12 cellular contexts compared by ENCODE assay signal in the genomic region with DNA sequence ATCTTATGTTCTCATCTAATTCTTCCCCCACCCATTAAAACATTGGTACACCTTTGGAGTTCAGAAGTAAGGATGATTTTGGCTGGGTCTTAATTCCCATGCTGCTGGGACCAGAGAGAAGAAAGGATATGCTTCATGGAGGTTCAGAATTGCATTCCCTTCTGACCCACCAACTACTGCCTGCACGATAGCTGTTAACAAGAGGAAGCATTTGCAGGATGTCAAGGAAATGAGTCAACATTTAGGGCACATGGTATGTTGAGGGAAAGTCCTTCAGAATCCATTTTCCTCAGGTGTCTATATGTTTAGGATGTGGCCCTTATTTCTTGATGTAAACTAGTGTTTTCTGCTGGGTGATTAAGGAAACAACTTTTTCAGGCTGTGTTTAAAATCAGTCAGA.
DNase-seq lines count a peak whose midpoint lies in the region; ATAC-seq and TF ChIP-seq lines count a peak whose summit lies in the region.
"Had no signal": no experiment of that assay in that cellular context is flagged by ENCODE, and none has a peak within 500 bp of the region (broad histone marks: within the 10 kb centered on the region; RNA-seq: fewer than 3 reads in every experiment).

No MANE protein-coding gene starts in this region.

- H3K9me3 Mint-ChIP-seq in naive thymus-derived CD8-positive, alpha-beta T cell, result no peaks in the 10 kb centered on the region
- H3K9me3 Mint-ChIP-seq: T-cell had no signal

- TF ChIP-seq EP300 in ovary (IDR thresholded peaks at IDR 0.05), result no peak

- H3K36me3 Mint-ChIP-seq in naive thymus-derived CD8-positive, alpha-beta T cell, result peaks cover 0 to 8% (median 0%) of the 10 kb centered on the region in 3 donors
- H3K36me3 Mint-ChIP-seq: T-cell had no signal

- no peak overlapping the region for H3K4me3 Mint-ChIP-seq in naive thymus-derived CD8-positive, alpha-beta T cell
- H3K4me3 Mint-ChIP-seq: T-cell had no signal

- 26 to 44% (median 35%) methylated on average over 1 of the region's 1 CpG for WGBS in ovary, 3 donors

- no peak for TF ChIP-seq POLR2A in ovary (IDR thresholded peaks at IDR 0.05)

- POLR2A ChIA-PET in naive thymus-derived CD8-positive, alpha-beta T cell (lab: Charles Lee), result no interaction called here

- peak overlapping the region in 1 of 10 donors; percentile 44 for H3K27ac Mint-ChIP-seq in naive thymus-derived CD8-positive, alpha-beta T cell
- H3K27ac Mint-ChIP-seq: T-cell had no signal

- no peaks in the 10 kb centered on the region for H3K9me3 ChIP-seq in ovary

- no peak overlapping the region for H3K4me3 ChIP-seq in fibroblast of mammary gland (ENCODE audit: control insufficient read depth, low read depth, low read length)
- no peak overlapping the region for H3K4me3 ChIP-seq in skeletal muscle cell (ENCODE audit: low read depth, low read length)
- H3K4me3 ChIP-seq in ovary, result no peak overlapping the region

- H3K27ac ChIP-seq in ovary, result no peak overlapping the region

- TF ChIP-seq CTCF in fibroblast of mammary gland (conservative IDR thresholded peaks at IDR 0.05; ENCODE audit: control insufficient read depth, insufficient read depth, low read depth, low read length), result no peak
- no peak for TF ChIP-seq CTCF in ovary (IDR thresholded peaks at IDR 0.05)

- H3K4me1 Mint-ChIP-seq in naive thymus-derived CD8-positive, alpha-beta T cell, result peaks cover 0 to 30% (median 3%) of the 10 kb centered on the region in 4 donors

- no peak for ATAC-seq in GM19463 (IDR thresholded peaks at IDR 0.05; ENCODE audit: unreplicated experiment)
- ATAC-seq in naive thymus-derived CD8-positive, alpha-beta T cell, result no peak
- ATAC-seq: T-cell had no signal

- no peaks in the 10 kb centered on the region for H3K4me1 ChIP-seq in ovary (ENCODE audit: insufficient read depth)

- intact Hi-C loops in ovary (cut with DNase I), result no loop called here

- DNase-seq in SIG-M5 treated with dmso at 0.1 percent for 504 hours (lab: John Stamatoyannopoulos, UW; ENCODE audit: unreplicated experiment) (peak; percentile 13), SIG-M5 (lab: John Stamatoyannopoulos, UW) (no peak), SK-MEL-5 (ENCODE audit: low read depth, low spot score) (peak; percentile 2), fibroblast of mammary gland (ENCODE audit: low read depth) (peak; percentile 42), skeletal muscle cell (ENCODE audit: low read depth) (peak; percentile 19), ovary (no peak)
- DNase-seq in naive thymus-derived CD8-positive, alpha-beta T cell, result no peak
- DNase-seq: activated T-cell treated with anti-CD3 and anti-CD28 coated beads, Interleukin-2, amount 50 U/mL, for 1 hour; cortex of kidney; retina; T-cell had no signal

- H3K27me3 ChIP-seq in ovary, result no peaks in the 10 kb centered on the region

- in situ Hi-C loops in SK-MEL-5 (cut with HindIII; ENCODE audit: low pct_unique_long_range_greater_than_20kb, low sequenced_read_pairs), result no loop called here

- H3K36me3 ChIP-seq in ovary, result no peaks in the 10 kb centered on the region

- no peaks in the 10 kb centered on the region for H3K27me3 Mint-ChIP-seq in naive thymus-derived CD8-positive, alpha-beta T cell
- H3K27me3 Mint-ChIP-seq: T-cell had no signal

Comparison
In these comparisons a context has a peak if more than half of its experiments do, and no peak if none do; other contexts are left out.
1. DNase-seq: peak in SIG-M5 treated with dmso at 0.1 percent for 504 hours (single experiment), SK-MEL-5 (single experiment), fibroblast of mammary gland (single experiment) and skeletal muscle cell (single experiment); none in SIG-M5 (single experiment), ovary (0 of 5) and naive thymus-derived CD8-positive, alpha-beta T cell (0 of 10).